Comparison of ENCODE assay signal across 1 cellular context in genomic region chr11:123406441-123407123, GRCh38.
TF ChIP-seq lines count a peak whose summit lies in the region.

No MANE protein-coding gene starts in this region.

TF ChIP-seq in GM12878, 131 proteins besides CTCF, POLR2A, EP300 and RAD21 (continued from another document):
- TF ChIP-seq, protein P1, sequence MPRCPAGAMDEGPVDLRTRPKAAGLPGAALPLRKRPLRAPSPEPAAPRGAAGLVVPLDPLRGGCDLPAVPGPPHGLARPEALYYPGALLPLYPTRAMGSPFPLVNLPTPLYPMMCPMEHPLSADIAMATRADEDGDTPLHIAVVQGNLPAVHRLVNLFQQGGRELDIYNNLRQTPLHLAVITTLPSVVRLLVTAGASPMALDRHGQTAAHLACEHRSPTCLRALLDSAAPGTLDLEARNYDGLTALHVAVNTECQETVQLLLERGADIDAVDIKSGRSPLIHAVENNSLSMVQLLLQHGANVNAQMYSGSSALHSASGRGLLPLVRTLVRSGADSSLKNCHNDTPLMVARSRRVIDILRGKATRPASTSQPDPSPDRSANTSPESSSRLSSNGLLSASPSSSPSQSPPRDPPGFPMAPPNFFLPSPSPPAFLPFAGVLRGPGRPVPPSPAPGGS (IDR thresholded peaks at IDR 0.05; ENCODE audit: borderline replicate concordance, insufficient read depth, low read depth, low read length, poor library complexity, severe bottlenecking): no peak
- TF ChIP-seq ELK1 (IDR thresholded peaks at IDR 0.05; ENCODE audit: low read depth, low read length) (no peak), USF1 (IDR thresholded peaks at IDR 0.05; ENCODE audit: borderline replicate concordance, extremely low read length, insufficient read depth, low read depth, low read length) (no peak), RUNX3 (IDR thresholded peaks at IDR 0.05; ENCODE audit: low read length) (peak; percentile 86), NR2F1 (conservative IDR thresholded peaks at IDR 0.05) (no peak), ZBTB40 (IDR thresholded peaks at IDR 0.05; ENCODE audit: borderline replicate concordance) (no peak), NR2C2 (IDR thresholded peaks at IDR 0.05; ENCODE audit: borderline replicate concordance, control insufficient read depth, insufficient read length, low read depth) (no peak)
- TF ChIP-seq, protein P2, sequence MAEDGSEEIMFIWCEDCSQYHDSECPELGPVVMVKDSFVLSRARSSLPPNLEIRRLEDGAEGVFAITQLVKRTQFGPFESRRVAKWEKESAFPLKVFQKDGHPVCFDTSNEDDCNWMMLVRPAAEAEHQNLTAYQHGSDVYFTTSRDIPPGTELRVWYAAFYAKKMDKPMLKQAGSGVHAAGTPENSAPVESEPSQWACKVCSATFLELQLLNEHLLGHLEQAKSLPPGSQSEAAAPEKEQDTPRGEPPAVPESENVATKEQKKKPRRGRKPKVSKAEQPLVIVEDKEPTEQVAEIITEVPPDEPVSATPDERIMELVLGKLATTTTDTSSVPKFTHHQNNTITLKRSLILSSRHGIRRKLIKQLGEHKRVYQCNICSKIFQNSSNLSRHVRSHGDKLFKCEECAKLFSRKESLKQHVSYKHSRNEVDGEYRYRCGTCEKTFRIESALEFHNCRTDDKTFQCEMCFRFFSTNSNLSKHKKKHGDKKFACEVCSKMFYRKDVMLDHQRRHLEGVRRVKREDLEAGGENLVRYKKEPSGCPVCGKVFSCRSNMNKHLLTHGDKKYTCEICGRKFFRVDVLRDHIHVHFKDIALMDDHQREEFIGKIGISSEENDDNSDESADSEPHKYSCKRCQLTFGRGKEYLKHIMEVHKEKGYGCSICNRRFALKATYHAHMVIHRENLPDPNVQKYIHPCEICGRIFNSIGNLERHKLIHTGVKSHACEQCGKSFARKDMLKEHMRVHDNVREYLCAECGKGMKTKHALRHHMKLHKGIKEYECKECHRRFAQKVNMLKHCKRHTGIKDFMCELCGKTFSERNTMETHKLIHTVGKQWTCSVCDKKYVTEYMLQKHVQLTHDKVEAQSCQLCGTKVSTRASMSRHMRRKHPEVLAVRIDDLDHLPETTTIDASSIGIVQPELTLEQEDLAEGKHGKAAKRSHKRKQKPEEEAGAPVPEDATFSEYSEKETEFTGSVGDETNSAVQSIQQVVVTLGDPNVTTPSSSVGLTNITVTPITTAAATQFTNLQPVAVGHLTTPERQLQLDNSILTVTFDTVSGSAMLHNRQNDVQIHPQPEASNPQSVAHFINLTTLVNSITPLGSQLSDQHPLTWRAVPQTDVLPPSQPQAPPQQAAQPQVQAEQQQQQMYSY (CRISPR knock-in tag; IDR thresholded peaks at IDR 0.05): no peak
TF ChIP-seq in GM12878: peak in this region for 8.
